21 cellular contexts compared by ENCODE assay signal in genomic region chr16:17270683-17271109, GRCh38.
DNase-seq lines count a peak whose midpoint lies in the region; ATAC-seq and TF ChIP-seq lines count a peak whose summit lies in the region.
"Had no signal": no experiment of that assay in that cellular context is flagged by ENCODE, and none has a peak within 500 bp of the region (broad histone marks: within the 10 kb centered on the region; RNA-seq: fewer than 3 reads in every experiment).

No MANE protein-coding gene starts in this region.

- DNase-seq in NCI-H2227 (lab: John Stamatoyannopoulos, UW; ENCODE audit: unreplicated experiment) (peak; percentile 26), NCI-H2227 treated with DMSO at 0.1 percent for 48 hours (lab: John Stamatoyannopoulos, UW) (no peak), stomach (peak; percentile 70), kidney tubule cell (ENCODE audit: low spot score) (no peak), COLO829 (ENCODE audit: low spot score) (no peak)
- no peak for DNase-seq in central memory CD8-positive, alpha-beta T cell (ENCODE audit: low spot score in 2 of 2)
- DNase-seq: activated B cell treated with CpG ODN at 0.5 μM for 24 hours; activated effector memory CD4-positive, alpha-beta T cell treated with anti-CD3 and anti-CD28 coated beads, Interleukin-2, amount 50 U/mL, for 16 hours; dermis blood vessel endothelial cell; GDM1; NCI-H187; NCI-H82; Peyer's patch; stimulated activated CD4-positive, alpha-beta T cell treated with anti-CD3 and anti-CD28 coated beads, Interleukin-4, amount 100 ng/mL, for 24 hours; T-cell had no signal

- TF ChIP-seq POLR2A in stomach (IDR thresholded peaks at IDR 0.05) = no peak

- H3K4me1 Mint-ChIP-seq in central memory CD8-positive, alpha-beta T cell = peaks cover 53% of the 10 kb centered on the region

- WGBS in stomach, 5 donors = 22 to 55% (median 49%) methylated on average over 6 of the region's 6 CpGs

- peaks cover 3% of the 10 kb centered on the region for H3K36me3 Mint-ChIP-seq in central memory CD8-positive, alpha-beta T cell (ENCODE audit: insufficient read depth)

- H3K27me3 Mint-ChIP-seq in central memory CD8-positive, alpha-beta T cell = no peaks in the 10 kb centered on the region
- H3K27me3 Mint-ChIP-seq: activated B cell treated with CpG ODN at 0.5 μM for 24 hours, T-cell had no signal

- peak overlapping the region; percentile 29 for H3K27ac Mint-ChIP-seq in central memory CD8-positive, alpha-beta T cell (ENCODE audit: low read depth)
- H3K27ac Mint-ChIP-seq: activated B cell treated with CpG ODN at 0.5 μM for 24 hours, T-cell had no signal

- no peak for TF ChIP-seq EP300 in stomach (IDR thresholded peaks at IDR 0.05)

- no peak for TF ChIP-seq CTCF in stomach (IDR thresholded peaks at IDR 0.05)

- H3K9me3 Mint-ChIP-seq in central memory CD8-positive, alpha-beta T cell = no peaks in the 10 kb centered on the region
- H3K9me3 Mint-ChIP-seq: activated B cell treated with CpG ODN at 0.5 μM for 24 hours, nephron, T-cell had no signal

- H3K4me3 ChIP-seq in mucosa of stomach (ENCODE audit: low read length) (no peak overlapping the region), stomach (peak overlapping the region in 1 of 4 donors; percentile 24)
- H3K4me3 ChIP-seq: ascending aorta, HAP-1, Peyer's patch, tibial nerve had no signal

- intact Hi-C loops in stomach (cut with DNase I; ENCODE audit: low total_unique reads) = no loop called here

- H3K4me1 ChIP-seq in mucosa of stomach (ENCODE audit: control insufficient read depth, insufficient read depth, low read length) (peaks cover 66% of the 10 kb centered on the region), stomach (peaks cover 44 to 75% (median 58%) of the 10 kb centered on the region in 4 donors)
- H3K4me1 ChIP-seq: HAP-1 had no signal

- H3K27me3 ChIP-seq in mucosa of stomach (ENCODE audit: control insufficient read depth, insufficient read depth, low read length) = no peaks in the 10 kb centered on the region
- H3K27me3 ChIP-seq in stomach = no peaks in the 10 kb centered on the region
- H3K27me3 ChIP-seq: ascending aorta, Peyer's patch, tibial nerve had no signal

- peak overlapping the region; percentile 43 for H3K9ac ChIP-seq in mucosa of stomach (ENCODE audit: low read length)

- H3K27ac ChIP-seq in stomach = peak overlapping the region; percentile 28 to 89 (median 81)

- no peak for ATAC-seq in central memory CD8-positive, alpha-beta T cell (replicated peaks; ENCODE audit: extremely low read depth, poor library complexity, severe bottlenecking)
- no peak for ATAC-seq in GM18867 (IDR thresholded peaks at IDR 0.05; ENCODE audit: unreplicated experiment)
- ATAC-seq: T-cell had no signal

- H3K36me3 ChIP-seq in mucosa of stomach (ENCODE audit: control insufficient read depth, insufficient read depth, low read length) (no peaks in the 10 kb centered on the region), stomach (no peaks in the 10 kb centered on the region)
- H3K36me3 ChIP-seq: ascending aorta, HAP-1, Peyer's patch, tibial nerve had no signal

- no peak overlapping the region for H3K4me3 Mint-ChIP-seq in central memory CD8-positive, alpha-beta T cell
- H3K4me3 Mint-ChIP-seq: activated B cell treated with CpG ODN at 0.5 μM for 24 hours, nephron, T-cell had no signal

- no peaks in the 10 kb centered on the region for H3K9me3 ChIP-seq in mucosa of stomach (ENCODE audit: control insufficient read depth, low read length)
- no peaks in the 10 kb centered on the region for H3K9me3 ChIP-seq in stomach
- H3K9me3 ChIP-seq: ascending aorta, HAP-1, Peyer's patch, tibial nerve had no signal

Comparison
In these comparisons a context has a peak if more than half of its experiments do, and no peak if none do; other contexts are left out.
1. DNase-seq: peak in NCI-H2227 (single experiment) and stomach (single experiment); none in NCI-H2227 treated with DMSO at 0.1 percent for 48 hours (single experiment), central memory CD8-positive, alpha-beta T cell (0 of 2), kidney tubule cell (single experiment) and COLO829 (single experiment).